Comparison of ENCODE assay signal across 1 cellular context in genomic region chr15:88623061-88623460, GRCh38.
TF ChIP-seq lines count a peak whose summit lies in the region.

No MANE protein-coding gene starts in this region.

TF ChIP-seq in A549, 52 proteins besides CTCF, POLR2A, EP300 and RAD21 (continued from another document):
- TF ChIP-seq HOXA7 (CRISPR knock-in tag; IDR thresholded peaks at IDR 0.05) = no peak
- TF ChIP-seq NPAS2 (CRISPR knock-in tag; IDR thresholded peaks at IDR 0.05; ENCODE audit: borderline replicate concordance) = no peak
- 0 out of 2 replicates have a peak, but pooled peaks have one; percentile 57 for TF ChIP-seq POLR2AphosphoS2 (conservative IDR thresholded peaks at IDR 0.05; ENCODE audit: low read length)
- peak; percentile 36; the same call in 1 of the 2 replicates for TF ChIP-seq MAX (IDR thresholded peaks at IDR 0.05)
- TF ChIP-seq HEYL (CRISPR knock-in tag; IDR thresholded peaks at IDR 0.05) = no peak
- TF ChIP-seq PHF8 (IDR thresholded peaks at IDR 0.05; ENCODE audit: borderline replicate concordance, low read depth) = no peak
- TF ChIP-seq EHMT2 (IDR thresholded peaks at IDR 0.05; ENCODE audit: low read depth) = no peak
- no peak for TF ChIP-seq CBX2 (IDR thresholded peaks at IDR 0.05; ENCODE audit: borderline replicate concordance, low read depth)
- no peak for TF ChIP-seq E2F6 (IDR thresholded peaks at IDR 0.05; ENCODE audit: borderline replicate concordance, low read depth)
- no peak for TF ChIP-seq CHD2 (IDR thresholded peaks at IDR 0.05; ENCODE audit: low read length, partially characterized antibody)
- peak; percentile 55 for TF ChIP-seq MAFK (IDR thresholded peaks at IDR 0.05; ENCODE audit: partially characterized antibody)
- no peak for TF ChIP-seq KDM5A (IDR thresholded peaks at IDR 0.05)
- TF ChIP-seq FOSL2 (IDR thresholded peaks at IDR 0.05) = peak; percentile 75
- peak; percentile 92 for TF ChIP-seq FOSL2 (CRISPR knock-in tag; IDR thresholded peaks at IDR 0.05)
- TF ChIP-seq JUNB (IDR thresholded peaks at IDR 0.05) = peak; percentile 72
- TF ChIP-seq RFX5 (IDR thresholded peaks at IDR 0.05) = no peak
TF ChIP-seq in A549: peak in this region for 5.
